20 cellular contexts compared by ENCODE assay signal in genomic region chr2:70522627-70523026, GRCh38.
"Had no signal": no experiment of that assay in that cellular context is flagged by ENCODE, and none has a peak within 500 bp of the region (broad histone marks: within the 10 kb centered on the region; RNA-seq: fewer than 3 reads in every experiment).

No MANE protein-coding gene starts in this region.

- H3K4me1 ChIP-seq: right atrium auricular region had no signal

- H3K4me3 ChIP-seq: dorsolateral prefrontal cortex, esophagus squamous epithelium, hepatocyte, lung, right atrium auricular region, sigmoid colon, skin epidermis, stomach, thoracic aorta had no signal

- H3K4me2 ChIP-seq: hepatocyte had no signal

- H3K27ac ChIP-seq: dorsolateral prefrontal cortex, hepatocyte, right atrium auricular region, sigmoid colon, thoracic aorta had no signal

- ATAC-seq: left colon, left ventricle myocardium superior had no signal

- H2AFZ ChIP-seq: hepatocyte had no signal

- DNase-seq: cortex of kidney; dorsolateral prefrontal cortex; effector CD8-positive, alpha-beta T cell; esophagus squamous epithelium; foreskin fibroblast; head of caudate nucleus; left colon; left ventricle myocardium superior; mesendoderm; naive B cell; sigmoid colon; stimulated activated CD4-positive, alpha-beta T cell treated with anti-CD3 and anti-CD28 coated beads, Interleukin-12 subunit alpha, Interleukin-12 subunit beta, amount 100 ng/mL, for 4 hours; stimulated activated naive CD4-positive, alpha-beta T cell; stomach; substantia nigra had no signal

- H3K79me2 ChIP-seq: hepatocyte had no signal

- H3K27me3 ChIP-seq: dorsolateral prefrontal cortex, esophagus squamous epithelium, hepatocyte, right atrium auricular region, sigmoid colon, stomach had no signal

- H3K9me3 ChIP-seq: esophagus squamous epithelium, right atrium auricular region, sigmoid colon, stomach, thoracic aorta had no signal

- H3K36me3 ChIP-seq: esophagus squamous epithelium, right atrium auricular region, sigmoid colon, stomach, thoracic aorta had no signal
